8 cellular contexts compared by ENCODE assay signal in genomic region chr22:37681556-37682049, GRCh38. TPM values are rescaled to one million over a fixed set of nuclear protein-coding genes. Genes with fewer than 3 reads are reported as not detected.
DNase-seq lines count a peak whose midpoint lies in the region; ATAC-seq, FAIRE-seq and TF ChIP-seq lines count a peak whose summit lies in the region.

No MANE protein-coding gene starts in this region.

- TF ChIP-seq EP300 in A549 (IDR thresholded peaks at IDR 0.05), result no peak

- 4% methylated on average over 3 of the region's 6 CpGs for WGBS in A549 (ENCODE audit: missing lambda C conversion rate)

- H3K9me3 ChIP-seq in A549, result no peaks in the 10 kb centered on the region

- H3K4me3 ChIP-seq in A549, result no peak overlapping the region
- no peak overlapping the region for H3K4me3 ChIP-seq in choroid plexus epithelial cell (ENCODE audit: low read depth, low read length)

- peaks cover 29% of the 10 kb centered on the region for H3K4me1 ChIP-seq in A549

- in situ Hi-C loops in GM13976 (cut with MboI; ENCODE audit: low sequenced_read_pairs, unreplicated experiment), result no loop called here

- H3K4me2 ChIP-seq in A549, result peak overlapping the region; percentile 33

- DNase-seq in A549 (ENCODE audit: low read depth in 1 of 2, low spot score in 1 of 2), result peak in 1 of 2 experiments; percentile 80
- peak; percentile 85 for DNase-seq in GM13976 (ENCODE audit: low spot score)
- peak; percentile 19 to 71 for DNase-seq in NCI-H446 (lab: John Stamatoyannopoulos, UW)
- DNase-seq in activated CD4-positive, alpha-beta T cell treated with anti-CD3 and anti-CD28 coated beads for 24 hours (ENCODE audit: low read depth in 2 of 2), result peak; percentile 61 to 65
- DNase-seq in choroid plexus epithelial cell (ENCODE audit: low read depth), result peak; percentile 88
- peak; percentile 81 for DNase-seq in medulla oblongata (ENCODE audit: extremely low spot score)
- peak; percentile 53 for DNase-seq in stimulated activated CD8-positive, alpha-beta memory T cell treated with anti-CD3 and anti-CD28 coated beads, Interleukin-4, amount 100 ng/mL, for 24 hours (ENCODE audit: low read depth)

- no peak for TF ChIP-seq POLR2A in A549 (IDR thresholded peaks at IDR 0.05; ENCODE audit: low read length)

- ATAC-seq in A549, result peak; percentile 62 to 73
- no peak for ATAC-seq in GM18909 (IDR thresholded peaks at IDR 0.05; ENCODE audit: poor library complexity, unreplicated experiment)

- CTCF ChIA-PET in A549 (lab: Yijun Ruan, JAX), result interaction anchor here (0.5 to 15.2 kb wide), 34 partner anchors 9 to 144 kb away, joined by 3 to 152 read pairs (median 4); partner anchors contain the start of genes PDXP and TRIOBP

- peak; percentile 70 to 76 for TF ChIP-seq RAD21 in A549 (conservative IDR thresholded peaks at IDR 0.05 in 1 of 2, IDR thresholded peaks at IDR 0.05 in 1 of 2)

- TF ChIP-seq CTCF in A549 (IDR thresholded peaks at IDR 0.05) (peak; percentile 73), GM13976 (IDR thresholded peaks at IDR 0.05; ENCODE audit: borderline replicate concordance, control extremely low read depth, extremely low read depth, insufficient read depth, missing control alignments) (peak; percentile 78), choroid plexus epithelial cell (conservative IDR thresholded peaks at IDR 0.05; ENCODE audit: low read depth, low read length) (peak; percentile 96)

- POLR2A ChIA-PET in A549 (lab: Yijun Ruan, JAX), result interaction anchor here (1.5 to 1.8 kb wide), 2 partner anchors 23 to 39 kb away, joined by 4 to 9 read pairs; partner anchors contain the start of gene PDXP

- peak overlapping the region; percentile 42 to 77 for H3K27ac ChIP-seq in A549

- FAIRE-seq in A549 (lab: Jason Lieb, UNC), result no peak

TF ChIP-seq in A549, 52 proteins besides CTCF, POLR2A, EP300 and RAD21:
- TF ChIP-seq ZFP36 (IDR thresholded peaks at IDR 0.05; ENCODE audit: borderline replicate concordance, partially characterized antibody) (peak; percentile 23), PHF8 (IDR thresholded peaks at IDR 0.05; ENCODE audit: borderline replicate concordance, low read depth) (no peak), SMC3 (IDR thresholded peaks at IDR 0.05) (peak; percentile 75; the same call in 2 of the 3 replicates)
TF ChIP-seq in A549: peak in this region for 2.

RNA-seq across cellular contexts. Expression of gene NOL12, which starts 4.5 kb away (rescaled TPM):
- polyA plus RNA-seq in A549 (2011; rRNA removed) (13.6 and 23.0 TPM in 2 replicates), A549 (2017; fragmentation: RNase III; extraction: RNeasy Plus Mini Kit Qiagen cat#74134 plus additional on column Dnase treatment) (34.5 to 39.3 TPM (median 37.3 TPM) in 3 replicates)
- polyA plus RNA-seq in A549 (2012; cell fraction: cytosol; rRNA removed), result 44.5 and 48.9 TPM in 2 replicates
- polyA plus RNA-seq in A549 (2012; cell fraction: nucleus; rRNA removed), result 37.3 and 38.8 TPM in 2 replicates
- 8.0 and 10.8 TPM in 2 replicates for polyA minus RNA-seq in A549 (2011; rRNA and poly(A)+ RNA removed)

RNA-seq across cellular contexts. Expression of gene LGALS1, which starts 6.2 kb away (rescaled TPM):
- polyA plus RNA-seq in A549 (2011; rRNA removed), result 584 and 723 TPM in 2 replicates
- 3,234 and 3,497 TPM in 2 replicates for polyA plus RNA-seq in A549 (2012; cell fraction: cytosol; rRNA removed)
- polyA plus RNA-seq in A549 (2012; cell fraction: nucleus; rRNA removed), result 2,197 and 2,541 TPM in 2 replicates
- 1,477 to 1,633 TPM (median 1,616 TPM) in 3 replicates for polyA plus RNA-seq in A549 (2017; fragmentation: RNase III; extraction: RNeasy Plus Mini Kit Qiagen cat#74134 plus additional on column Dnase treatment)
- polyA minus RNA-seq in A549 (2011; rRNA and poly(A)+ RNA removed), result 417 and 457 TPM in 2 replicates

RNA-seq across cellular contexts. Expression of gene TRIOBP, which starts 15.2 kb away (rescaled TPM):
- polyA plus RNA-seq in A549 (2011; rRNA removed), result 15.7 and 32.6 TPM in 2 replicates
- polyA plus RNA-seq in A549 (2012; cell fraction: cytosol; rRNA removed), result 28.2 and 37.4 TPM in 2 replicates
- polyA plus RNA-seq in A549 (2012; cell fraction: nucleus; rRNA removed), result 37.0 and 39.3 TPM in 2 replicates
- 25.5 to 29.5 TPM (median 26.0 TPM) in 3 replicates for polyA plus RNA-seq in A549 (2017; fragmentation: RNase III; extraction: RNeasy Plus Mini Kit Qiagen cat#74134 plus additional on column Dnase treatment)
- polyA minus RNA-seq in A549 (2011; rRNA and poly(A)+ RNA removed), result 44.4 and 50.0 TPM in 2 replicates

RNA-seq across cellular contexts. Expression of gene PDXP, which starts 23.1 kb away (rescaled TPM):
- 13.1 and 17.9 TPM in 2 replicates for polyA plus RNA-seq in A549 (2011; rRNA removed)
- polyA plus RNA-seq in A549 (2012; cell fraction: cytosol; rRNA removed), result 20.5 and 28.6 TPM in 2 replicates
- 15.8 and 19.3 TPM in 2 replicates for polyA plus RNA-seq in A549 (2012; cell fraction: nucleus; rRNA removed)
- 10.5 to 11.5 TPM (median 10.8 TPM) in 3 replicates for polyA plus RNA-seq in A549 (2017; fragmentation: RNase III; extraction: RNeasy Plus Mini Kit Qiagen cat#74134 plus additional on column Dnase treatment)
- polyA minus RNA-seq in A549 (2011; rRNA and poly(A)+ RNA removed), result 9.3 and 12.4 TPM in 2 replicates

RNA-seq across cellular contexts. Expression of gene SH3BP1, which starts 42.1 kb away (rescaled TPM):
- 1.6 and 1.8 TPM in 2 replicates for polyA plus RNA-seq in A549 (2011; rRNA removed)
- 3.3 and 3.4 TPM in 2 replicates for polyA plus RNA-seq in A549 (2012; cell fraction: cytosol; rRNA removed)
- 8.7 and 9.6 TPM in 2 replicates for polyA plus RNA-seq in A549 (2012; cell fraction: nucleus; rRNA removed)
- 1.6 to 2.8 TPM (median 2.7 TPM) in 3 replicates for polyA plus RNA-seq in A549 (2017; fragmentation: RNase III; extraction: RNeasy Plus Mini Kit Qiagen cat#74134 plus additional on column Dnase treatment)
- polyA minus RNA-seq in A549 (2011; rRNA and poly(A)+ RNA removed), result 1.6 and 2.2 TPM in 2 replicates
